Comparison of ENCODE assay signal across 2 cellular contexts in the genomic region with DNA sequence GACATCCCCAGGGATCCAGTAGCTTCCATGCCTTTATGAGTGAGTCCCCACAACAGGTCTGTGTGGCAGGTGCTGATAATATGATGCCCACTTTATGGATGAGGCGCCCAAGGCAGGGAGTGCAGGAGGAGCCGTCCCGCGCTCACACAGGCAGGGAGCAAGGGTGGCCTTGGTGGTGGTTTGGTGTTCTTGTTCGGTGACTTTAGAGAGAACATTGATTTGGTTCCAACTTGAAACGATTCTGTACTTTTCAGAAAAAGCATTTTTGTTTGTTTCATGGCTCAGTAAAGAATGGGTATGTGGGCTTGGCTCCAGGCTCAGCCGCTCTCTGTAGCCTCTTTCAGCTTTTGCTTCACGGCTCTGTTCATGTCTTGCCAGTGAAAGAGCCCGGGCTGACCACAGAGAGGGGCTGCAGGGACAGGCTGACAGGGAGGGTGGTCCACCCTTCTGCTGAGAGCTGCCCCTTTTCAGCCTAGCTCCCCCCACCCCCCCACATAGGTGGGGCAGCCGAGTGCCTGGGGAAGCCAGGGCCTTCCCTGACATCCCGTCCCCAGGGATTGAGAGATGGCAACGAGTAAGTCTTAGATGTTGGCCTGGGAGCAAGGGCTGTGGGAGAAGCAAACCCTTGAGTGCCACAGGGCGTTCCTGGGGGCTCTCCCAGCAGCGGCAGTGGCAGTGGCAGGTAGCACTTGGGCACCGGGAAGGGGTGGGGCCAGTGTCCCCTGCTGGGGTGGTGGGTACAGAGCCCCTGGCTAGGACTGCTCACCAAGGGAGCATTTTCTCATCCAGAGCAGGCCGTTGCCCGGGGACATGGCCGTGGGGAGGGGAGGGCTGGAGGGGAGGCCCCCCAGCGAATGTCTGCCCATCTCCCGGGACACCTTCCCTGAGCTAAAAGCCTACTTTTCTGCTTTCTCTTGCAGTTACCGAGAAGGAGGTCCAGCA.
TF ChIP-seq lines count a peak whose summit lies in the region.

No MANE protein-coding gene starts in this region.

TF ChIP-seq in HEK293, 187 proteins besides CTCF, POLR2A, EP300 and RAD21 (continued from another document):
- 0 out of 2 replicates have a peak, but pooled peaks have one; percentile 23 for TF ChIP-seq OSR2 (tag by site-specific recombination; IDR thresholded peaks at IDR 0.05)
- TF ChIP-seq ZNF510 (tag by site-specific recombination; IDR thresholded peaks at IDR 0.05; ENCODE audit: insufficient replicate concordance), result no peak
- TF ChIP-seq ZNF747 (tag by site-specific recombination; IDR thresholded peaks at IDR 0.05), result no peak
- no peak for TF ChIP-seq ZNF416 (tag by site-specific recombination; IDR thresholded peaks at IDR 0.05)

TF ChIP-seq in K562, 482 proteins besides CTCF, POLR2A, EP300 and RAD21:
- TF ChIP-seq ZNF77 (CRISPR knock-in tag; IDR thresholded peaks at IDR 0.05) (no peak), ZNF24 (IDR thresholded peaks at IDR 0.05) (0 out of 2 replicates have a peak, but pooled peaks have one; percentile 5), SMC3 (conservative IDR thresholded peaks at IDR 0.05; ENCODE audit: insufficient read depth, low read depth, low read length) (no peak)
